1 cellular context compared by ENCODE assay signal in the genomic region with DNA sequence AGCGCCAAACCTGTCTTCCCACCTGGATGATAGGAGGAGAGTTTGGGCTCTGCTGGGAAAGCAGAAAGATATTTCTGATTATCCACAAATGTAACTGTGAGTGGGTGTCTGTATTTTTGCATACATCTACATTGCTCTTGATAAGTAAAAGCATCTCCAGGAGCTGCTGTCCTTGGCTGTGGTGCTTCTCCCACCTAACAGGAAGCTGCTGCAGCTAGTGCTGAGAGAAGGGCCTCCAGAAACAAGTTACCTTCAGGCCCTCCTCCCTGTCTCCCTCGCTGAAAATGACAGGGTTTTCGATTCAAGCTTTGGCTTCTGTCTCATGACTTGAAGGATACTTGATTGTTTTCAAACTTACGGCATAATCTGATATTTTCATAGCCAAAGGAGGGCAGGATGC.
TF ChIP-seq lines count a peak whose summit lies in the region.

No MANE protein-coding gene starts in this region.

TF ChIP-seq in SK-N-SH treated with all-trans-retinoic acid at 6 μM for 48 hours, 23 proteins besides CTCF, POLR2A, EP300 and RAD21 (continued from another document):
- TF ChIP-seq, protein P1, sequence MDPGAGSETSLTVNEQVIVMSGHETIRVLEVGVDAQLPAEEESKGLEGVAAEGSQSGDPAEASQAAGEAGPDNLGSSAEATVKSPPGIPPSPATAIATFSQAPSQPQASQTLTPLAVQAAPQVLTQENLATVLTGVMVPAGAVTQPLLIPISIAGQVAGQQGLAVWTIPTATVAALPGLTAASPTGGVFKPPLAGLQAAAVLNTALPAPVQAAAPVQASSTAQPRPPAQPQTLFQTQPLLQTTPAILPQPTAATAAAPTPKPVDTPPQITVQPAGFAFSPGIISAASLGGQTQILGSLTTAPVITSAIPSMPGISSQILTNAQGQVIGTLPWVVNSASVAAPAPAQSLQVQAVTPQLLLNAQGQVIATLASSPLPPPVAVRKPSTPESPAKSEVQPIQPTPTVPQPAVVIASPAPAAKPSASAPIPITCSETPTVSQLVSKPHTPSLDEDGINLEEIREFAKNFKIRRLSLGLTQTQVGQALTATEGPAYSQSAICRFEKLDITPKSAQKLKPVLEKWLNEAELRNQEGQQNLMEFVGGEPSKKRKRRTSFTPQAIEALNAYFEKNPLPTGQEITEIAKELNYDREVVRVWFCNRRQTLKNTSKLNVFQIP (CRISPR knock-in tag; IDR thresholded peaks at IDR 0.05; ENCODE audit: borderline replicate concordance, low read depth) = no peak
- no peak for TF ChIP-seq ZC3H10 (CRISPR knock-in tag; IDR thresholded peaks at IDR 0.05)
- TF ChIP-seq PPARA (CRISPR knock-in tag; IDR thresholded peaks at IDR 0.05; ENCODE audit: borderline replicate concordance) = no peak
- TF ChIP-seq, protein P2, sequence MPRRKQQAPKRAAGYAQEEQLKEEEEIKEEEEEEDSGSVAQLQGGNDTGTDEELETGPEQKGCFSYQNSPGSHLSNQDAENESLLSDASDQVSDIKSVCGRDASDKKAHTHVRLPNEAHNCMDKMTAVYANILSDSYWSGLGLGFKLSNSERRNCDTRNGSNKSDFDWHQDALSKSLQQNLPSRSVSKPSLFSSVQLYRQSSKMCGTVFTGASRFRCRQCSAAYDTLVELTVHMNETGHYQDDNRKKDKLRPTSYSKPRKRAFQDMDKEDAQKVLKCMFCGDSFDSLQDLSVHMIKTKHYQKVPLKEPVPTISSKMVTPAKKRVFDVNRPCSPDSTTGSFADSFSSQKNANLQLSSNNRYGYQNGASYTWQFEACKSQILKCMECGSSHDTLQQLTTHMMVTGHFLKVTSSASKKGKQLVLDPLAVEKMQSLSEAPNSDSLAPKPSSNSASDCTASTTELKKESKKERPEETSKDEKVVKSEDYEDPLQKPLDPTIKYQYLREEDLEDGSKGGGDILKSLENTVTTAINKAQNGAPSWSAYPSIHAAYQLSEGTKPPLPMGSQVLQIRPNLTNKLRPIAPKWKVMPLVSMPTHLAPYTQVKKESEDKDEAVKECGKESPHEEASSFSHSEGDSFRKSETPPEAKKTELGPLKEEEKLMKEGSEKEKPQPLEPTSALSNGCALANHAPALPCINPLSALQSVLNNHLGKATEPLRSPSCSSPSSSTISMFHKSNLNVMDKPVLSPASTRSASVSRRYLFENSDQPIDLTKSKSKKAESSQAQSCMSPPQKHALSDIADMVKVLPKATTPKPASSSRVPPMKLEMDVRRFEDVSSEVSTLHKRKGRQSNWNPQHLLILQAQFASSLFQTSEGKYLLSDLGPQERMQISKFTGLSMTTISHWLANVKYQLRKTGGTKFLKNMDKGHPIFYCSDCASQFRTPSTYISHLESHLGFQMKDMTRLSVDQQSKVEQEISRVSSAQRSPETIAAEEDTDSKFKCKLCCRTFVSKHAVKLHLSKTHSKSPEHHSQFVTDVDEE (CRISPR knock-in tag; IDR thresholded peaks at IDR 0.05) = no peak
- TF ChIP-seq ISL1 (CRISPR knock-in tag; IDR thresholded peaks at IDR 0.05) = no peak
- TF ChIP-seq TOX (CRISPR knock-in tag; IDR thresholded peaks at IDR 0.05; ENCODE audit: borderline replicate concordance) = no peak
- no peak for TF ChIP-seq SNAI2 (CRISPR knock-in tag; IDR thresholded peaks at IDR 0.05)
- TF ChIP-seq ESRRG (CRISPR knock-in tag; IDR thresholded peaks at IDR 0.05) = no peak
- TF ChIP-seq TCF4 (CRISPR knock-in tag; IDR thresholded peaks at IDR 0.05; ENCODE audit: borderline replicate concordance) = no peak
- TF ChIP-seq ZNF70 (CRISPR knock-in tag; IDR thresholded peaks at IDR 0.05) = no peak
- TF ChIP-seq, protein P3, sequence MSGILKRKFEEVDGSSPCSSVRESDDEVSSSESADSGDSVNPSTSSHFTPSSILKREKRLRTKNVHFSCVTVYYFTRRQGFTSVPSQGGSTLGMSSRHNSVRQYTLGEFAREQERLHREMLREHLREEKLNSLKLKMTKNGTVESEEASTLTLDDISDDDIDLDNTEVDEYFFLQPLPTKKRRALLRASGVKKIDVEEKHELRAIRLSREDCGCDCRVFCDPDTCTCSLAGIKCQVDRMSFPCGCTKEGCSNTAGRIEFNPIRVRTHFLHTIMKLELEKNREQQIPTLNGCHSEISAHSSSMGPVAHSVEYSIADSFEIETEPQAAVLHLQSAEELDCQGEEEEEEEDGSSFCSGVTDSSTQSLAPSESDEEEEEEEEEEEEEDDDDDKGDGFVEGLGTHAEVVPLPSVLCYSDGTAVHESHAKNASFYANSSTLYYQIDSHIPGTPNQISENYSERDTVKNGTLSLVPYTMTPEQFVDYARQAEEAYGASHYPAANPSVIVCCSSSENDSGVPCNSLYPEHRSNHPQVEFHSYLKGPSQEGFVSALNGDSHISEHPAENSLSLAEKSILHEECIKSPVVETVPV (CRISPR knock-in tag; IDR thresholded peaks at IDR 0.05) = no peak
- no peak for TF ChIP-seq GLIS3 (CRISPR knock-in tag; IDR thresholded peaks at IDR 0.05)
